ENCODE assay signal across 1 cellular context in genomic region chr3:193894121-193894863, GRCh38.
TF ChIP-seq lines count a peak whose summit lies in the region.

No MANE protein-coding gene starts in this region.

TF ChIP-seq in HEK293, 187 proteins besides CTCF, POLR2A, EP300 and RAD21 (continued from another document):
- TF ChIP-seq ZNF639 (tag by site-specific recombination; IDR thresholded peaks at IDR 0.05) (no peak), ZIC2 (tag by site-specific recombination; IDR thresholded peaks at IDR 0.05) (0 out of 2 replicates have a peak, but pooled peaks have one; percentile 8), GLI2 (tag by site-specific recombination; IDR thresholded peaks at IDR 0.05; ENCODE audit: borderline replicate concordance, low read depth) (no peak), OSR2 (tag by site-specific recombination; IDR thresholded peaks at IDR 0.05) (no peak)
